In genomic region chr10:129272171-129272570, GRCh38 we compare ENCODE assay signal across 14 cellular contexts.
A peak's percentile ranks its signal among the peaks of the same experiment; 100 is the strongest.
DNase-seq lines count a peak whose midpoint lies in the region; ATAC-seq and TF ChIP-seq lines count a peak whose summit lies in the region.
"Had no signal": no experiment of that assay in that cellular context is flagged by ENCODE, and none has a peak within 500 bp of the region (broad histone marks: within the 10 kb centered on the region; RNA-seq: fewer than 3 reads in every experiment).

No MANE protein-coding gene starts in this region.

- peaks cover 3% of the 10 kb centered on the region for H3K27me3 Mint-ChIP-seq in nephron (ENCODE audit: low read depth)

- H3K4me2 ChIP-seq in DND-41 (ENCODE audit: insufficient read depth, low read length), result no peak overlapping the region

- no peak overlapping the region for H3K27ac ChIP-seq in DND-41 (ENCODE audit: low read length)
- H3K27ac ChIP-seq: C4-2B had no signal

- no peak for TF ChIP-seq CTCF in DND-41 (IDR thresholded peaks at IDR 0.05; ENCODE audit: borderline replicate concordance, extremely low read depth, low read length, poor library complexity, severe bottlenecking)
- TF ChIP-seq CTCF in nephron (IDR thresholded peaks at IDR 0.05; ENCODE audit: unreplicated experiment in 3 of 3), result no peak

- H3K36me3 Mint-ChIP-seq in nephron (ENCODE audit: low read depth), result no peaks in the 10 kb centered on the region
- H3K36me3 Mint-ChIP-seq: CD4-positive, alpha-beta memory T cell; IgD-negative memory B cell had no signal

- H3K9me3 Mint-ChIP-seq in nephron, result no peaks in the 10 kb centered on the region

- H3K9me3 ChIP-seq in DND-41 (ENCODE audit: insufficient read depth, low read length, severe bottlenecking), result no peaks in the 10 kb centered on the region

- no peak overlapping the region for H3K4me3 Mint-ChIP-seq in nephron
- H3K4me3 Mint-ChIP-seq: B cell; CD4-positive, alpha-beta memory T cell; IgD-negative memory B cell had no signal

- ATAC-seq in DND-41 (ENCODE audit: insufficient read depth, low read depth) (no peak), left cardiac atrium (peak in 1 of 2 donors; percentile 34), HG02884 (IDR thresholded peaks at IDR 0.05; ENCODE audit: unreplicated experiment) (no peak)

- H3K9ac ChIP-seq in DND-41 (ENCODE audit: low read depth, low read length), result no peak overlapping the region

- H3K36me3 ChIP-seq in DND-41 (ENCODE audit: insufficient read depth, low read length), result no peaks in the 10 kb centered on the region

- DNase-seq in DND-41 (no peak), dermis blood vessel endothelial cell (peak; percentile 15), left cardiac atrium (peak; percentile 34), C1 segment of cervical spinal cord (lab: John Stamatoyannopoulos, UW) (no peak), NCI-H524 (lab: John Stamatoyannopoulos, UW) (no peak)
- DNase-seq: CD4-positive, alpha-beta memory T cell; COR-L47; GF-D8; HCEC 1CT had no signal

- intact Hi-C loops in left cardiac atrium (cut with DNase I), result no loop called here

- H4K20me1 ChIP-seq in DND-41 (ENCODE audit: insufficient read depth, low read length), result no peaks in the 10 kb centered on the region

- peaks cover 54% of the 10 kb centered on the region for H3K4me1 Mint-ChIP-seq in nephron
- H3K4me1 Mint-ChIP-seq: B cell, IgD-negative memory B cell had no signal

- H3K27ac Mint-ChIP-seq in nephron, result peak overlapping the region in 2 of 3 experiments; percentile 46 to 76
- H3K27ac Mint-ChIP-seq: B cell; CD4-positive, alpha-beta memory T cell; IgD-negative memory B cell had no signal

- no peaks in the 10 kb centered on the region for H3K79me2 ChIP-seq in DND-41 (ENCODE audit: insufficient read depth, low read length)

- H3K4me1 ChIP-seq in DND-41 (ENCODE audit: insufficient read depth, low read length), result no peaks in the 10 kb centered on the region

- no peak overlapping the region for H3K4me3 ChIP-seq in DND-41 (ENCODE audit: low read depth in 1 of 2, low read length in 2 of 2)

- no peaks in the 10 kb centered on the region for H3K27me3 ChIP-seq in DND-41 (ENCODE audit: insufficient read depth, low read length, poor library complexity)

- 0 out of 2 replicates have a peak overlapping the region, but pooled peaks have one; percentile 19 for H2AFZ ChIP-seq in DND-41 (ENCODE audit: low read depth, low read length)

Comparison
In these comparisons a context has a peak if more than half of its experiments do, and no peak if none do; other contexts are left out.
1. DNase-seq: peak in dermis blood vessel endothelial cell (single experiment) and left cardiac atrium (single experiment); none in DND-41 (single experiment), C1 segment of cervical spinal cord (0 of 14) and NCI-H524 (0 of 2).